ENCODE assay signal across 18 cellular contexts in genomic region chr9:137467161-137467581, GRCh38. TPM values are rescaled to one million over a fixed set of nuclear protein-coding genes. Genes with fewer than 3 reads are reported as not detected.
DNase-seq lines count a peak whose midpoint lies in the region; ATAC-seq and TF ChIP-seq lines count a peak whose summit lies in the region.
"Had no signal": no experiment of that assay in that cellular context is flagged by ENCODE, and none has a peak within 500 bp of the region (broad histone marks: within the 10 kb centered on the region; RNA-seq: fewer than 3 reads in every experiment).

No MANE protein-coding gene starts in this region.

- H3K27me3 ChIP-seq in osteoblast (ENCODE audit: insufficient read depth, low read length), result peaks cover 8% of the 10 kb centered on the region

- H3K4me3 ChIP-seq in coronary artery, result no peak overlapping the region
- H3K4me3 ChIP-seq in osteoblast (ENCODE audit: insufficient read depth, low read length), result no peak overlapping the region
- H3K4me3 ChIP-seq: K562 had no signal

- H3K36me3 ChIP-seq in osteoblast (ENCODE audit: insufficient read depth, low read length), result no peaks in the 10 kb centered on the region

- peak overlapping the region; percentile 55 for H3K27ac Mint-ChIP-seq in activated CD4-positive, alpha-beta T cell treated with anti-CD3 and anti-CD28 coated beads, Interleukin-2, amount 10 ng/mL, durations not matched to agents 7 days and 5 days

- no peak for ATAC-seq in GM21515 (IDR thresholded peaks at IDR 0.05; ENCODE audit: unreplicated experiment)
- ATAC-seq: K562, Panc1 had no signal

- H3K36me3 Mint-ChIP-seq in activated CD4-positive, alpha-beta T cell treated with anti-CD3 and anti-CD28 coated beads, Interleukin-2, amount 10 ng/mL, durations not matched to agents 7 days and 5 days (ENCODE audit: low read depth), result no peaks in the 10 kb centered on the region

- no peak overlapping the region for H2AFZ ChIP-seq in osteoblast (ENCODE audit: low read length)

- peaks cover 14% of the 10 kb centered on the region for H3K27me3 Mint-ChIP-seq in activated CD4-positive, alpha-beta T cell treated with anti-CD3 and anti-CD28 coated beads, Interleukin-2, amount 10 ng/mL, durations not matched to agents 7 days and 5 days

- H3K9me3 Mint-ChIP-seq in activated CD4-positive, alpha-beta T cell treated with anti-CD3 and anti-CD28 coated beads, Interleukin-2, amount 10 ng/mL, durations not matched to agents 7 days and 5 days, result peaks cover 3% of the 10 kb centered on the region

- TF ChIP-seq CTCF in coronary artery (IDR thresholded peaks at IDR 0.05), result no peak
- TF ChIP-seq CTCF in osteoblast (IDR thresholded peaks at IDR 0.05; ENCODE audit: extremely low read depth, low read depth, low read length), result no peak

- H3K79me2 ChIP-seq in osteoblast (ENCODE audit: insufficient read depth, low read length), result no peaks in the 10 kb centered on the region

- no peak for DNase-seq in activated CD4-positive, alpha-beta T cell treated with anti-CD3 and anti-CD28 coated beads, Interleukin-2, amount 10 ng/mL, durations not matched to agents 7 days and 5 days
- no peak for DNase-seq in activated CD4-positive, alpha-beta T cell treated with anti-CD3 and anti-CD28 coated beads, Interleukin-2, amount 50 U/mL, for 4 hours
- DNase-seq in coronary artery (ENCODE audit: low spot score) (peak; percentile 52), osteoblast (ENCODE audit: insufficient read length, low spot score, missing footprints) (peak; percentile 71), NCI-H82 (lab: John Stamatoyannopoulos, UW) (no peak)
- DNase-seq: AML-193, DMS79, NCI-H1092 treated with DMSO at 0.1 percent for 48 hours, NCI-H146, NCI-H2029 treated with DMSO at 0.1 percent for 48 hours, NCI-H2171, NCI-H526 treated with DMSO at 0.1 percent for 48 hours had no signal

- CTCF ChIA-PET in activated CD4-positive, alpha-beta T cell treated with anti-CD3 and anti-CD28 coated beads, Interleukin-2, amount 10 ng/mL, durations not matched to agents 7 days and 5 days (lab: Charles Lee), result no interaction called here

- H4K20me1 ChIP-seq in osteoblast (ENCODE audit: insufficient read depth, low read length), result no peaks in the 10 kb centered on the region

- H3K4me2 ChIP-seq in osteoblast (ENCODE audit: insufficient read depth, low read length), result no peak overlapping the region

- no peak overlapping the region for H3K4me3 Mint-ChIP-seq in activated CD4-positive, alpha-beta T cell treated with anti-CD3 and anti-CD28 coated beads, Interleukin-2, amount 10 ng/mL, durations not matched to agents 7 days and 5 days

- POLR2A ChIA-PET in activated CD4-positive, alpha-beta T cell treated with anti-CD3 and anti-CD28 coated beads, Interleukin-2, amount 10 ng/mL, durations not matched to agents 7 days and 5 days (lab: Charles Lee), result no interaction called here

- H3K27ac ChIP-seq in coronary artery (no peak overlapping the region), osteoblast (ENCODE audit: low read depth, low read length) (no peak overlapping the region)
- H3K27ac ChIP-seq: 22Rv1, C4-2B had no signal

- no peaks in the 10 kb centered on the region for H3K4me1 ChIP-seq in osteoblast (ENCODE audit: insufficient read depth, low read length)

- no peaks in the 10 kb centered on the region for H3K9me3 ChIP-seq in osteoblast (ENCODE audit: low read depth, low read length)

- peaks cover 15% of the 10 kb centered on the region for H3K4me1 Mint-ChIP-seq in activated CD4-positive, alpha-beta T cell treated with anti-CD3 and anti-CD28 coated beads, Interleukin-2, amount 10 ng/mL, durations not matched to agents 7 days and 5 days

RNA-seq across cellular contexts. Expression of gene NSMF, which starts 8.0 kb away (rescaled TPM):
- 10 to 100 TPM; 57.6 to 60.3 TPM for total RNA-seq in activated CD4-positive, alpha-beta T cell treated with anti-CD3 and anti-CD28 coated beads, Interleukin-2, amount 10 ng/mL, durations not matched to agents 7 days and 5 days
- 19.2 and 22.4 TPM in 2 replicates for total RNA-seq in osteoblast

RNA-seq across cellular contexts. Expression of gene ENTPD8, which starts 26.0 kb away (rescaled TPM):
- not detected for total RNA-seq in activated CD4-positive, alpha-beta T cell treated with anti-CD3 and anti-CD28 coated beads, Interleukin-2, amount 10 ng/mL, durations not matched to agents 7 days and 5 days
- total RNA-seq in osteoblast, result not detected in 2 replicates

RNA-seq across cellular contexts. Expression of gene NOXA1, which starts 44.0 kb away (rescaled TPM):
- total RNA-seq in activated CD4-positive, alpha-beta T cell treated with anti-CD3 and anti-CD28 coated beads, Interleukin-2, amount 10 ng/mL, durations not matched to agents 7 days and 5 days, result 1 to 10 TPM in 1 of 2 experiments, under 1 TPM in 1; 0.46 to 1.1 TPM
- total RNA-seq in osteoblast, result 0.36 and 0.88 TPM in 2 replicates
- total RNA-seq: H4 had no signal

RNA-seq across cellular contexts. Expression of gene EXD3, which starts 44.2 kb away (rescaled TPM):
- total RNA-seq in activated CD4-positive, alpha-beta T cell treated with anti-CD3 and anti-CD28 coated beads, Interleukin-2, amount 10 ng/mL, durations not matched to agents 7 days and 5 days, result 10 to 100 TPM; 10.3 to 13.2 TPM
- 7.6 and 10.0 TPM in 2 replicates for total RNA-seq in osteoblast

Comparison
In these comparisons a context has a peak if more than half of its experiments do, and no peak if none do; other contexts are left out.
1. DNase-seq: peak in coronary artery (single experiment) and osteoblast (single experiment); none in activated CD4-positive, alpha-beta T cell treated with anti-CD3 and anti-CD28 coated beads, Interleukin-2, amount 10 ng/mL, durations not matched to agents 7 days and 5 days (single experiment), activated CD4-positive, alpha-beta T cell treated with anti-CD3 and anti-CD28 coated beads, Interleukin-2, amount 50 U/mL, for 4 hours (0 of 2) and NCI-H82 (single experiment).